ENCODE assay signal across 8 cellular contexts in genomic region chr17:76382305-76382802, GRCh38. TPM values are rescaled to one million over a fixed set of nuclear protein-coding genes. Genes with fewer than 3 reads are reported as not detected.
DNase-seq lines count a peak whose midpoint lies in the region; TF ChIP-seq lines count a peak whose summit lies in the region.

No MANE protein-coding gene starts in this region.

- H3K27me3 ChIP-seq in BJ (ENCODE audit: control insufficient read depth, insufficient read depth, low read length), result no peaks in the 10 kb centered on the region
- H3K27me3 ChIP-seq in Peyer's patch, result no peaks in the 10 kb centered on the region
- H3K27me3 ChIP-seq in ectodermal cell (ENCODE audit: control insufficient read depth, insufficient read depth, low read length, poor library complexity, severe bottlenecking), result peaks cover 43% of the 10 kb centered on the region
- peaks cover 0 to 42% of the 10 kb centered on the region in 2 donors for H3K27me3 ChIP-seq in muscle layer of colon (ENCODE audit: control insufficient read depth in 1 of 2, insufficient read depth in 2 of 2, low read length in 2 of 2)
- no peaks in the 10 kb centered on the region for H3K27me3 ChIP-seq in vagina
- H3K27me3 ChIP-seq in adrenal gland, result no peaks in the 10 kb centered on the region

- H3K27ac ChIP-seq in Peyer's patch (peak overlapping the region; percentile 60 to 79 (median 72)), ectodermal cell (ENCODE audit: insufficient read depth, low read depth, low read length, poor library complexity, severe bottlenecking) (peak overlapping the region; percentile 86), muscle layer of colon (ENCODE audit: low read depth, low read length) (no peak overlapping the region), vagina (peak overlapping the region; percentile 84), adrenal gland (peak overlapping the region in 2 of 5 donors; percentile 71 to 77)

- POLR2A ChIA-PET in BJ (lab: Charles Lee), result interaction anchor here (1.4 kb wide), 1 partner anchor 29 kb away, joined by 3 read pairs; the partner anchor contains the start of gene PRPSAP1

- H3K4me3 ChIP-seq in BJ (ENCODE audit: low read depth, low read length), result peak overlapping the region; percentile 76
- H3K4me3 ChIP-seq in Peyer's patch, result peak overlapping the region in 3 of 4 donors; percentile 64 to 76 (median 70)
- peak overlapping the region; percentile 60 for H3K4me3 ChIP-seq in ectodermal cell (ENCODE audit: insufficient read depth, low read depth, low read length)
- peak overlapping the region; percentile 49 to 50 for H3K4me3 ChIP-seq in muscle layer of colon (ENCODE audit: low read depth in 1 of 2, low read length in 2 of 2)
- H3K4me3 ChIP-seq in vagina, result peak overlapping the region; percentile 63 to 69
- peak overlapping the region in 1 of 4 donors; percentile 69 for H3K4me3 ChIP-seq in adrenal gland

- DNase-seq in BJ (ENCODE audit: low read depth) (no peak), Peyer's patch (no peak), vagina (ENCODE audit: extremely low spot score in 2 of 2) (no peak), adrenal gland (no peak), GM13977 (ENCODE audit: low spot score) (no peak), pons (ENCODE audit: low spot score) (no peak)

- H3K9ac ChIP-seq in muscle layer of colon (ENCODE audit: low read length), result no peak overlapping the region

- H3K36me3 ChIP-seq in BJ (ENCODE audit: control insufficient read depth, insufficient read depth, low read length) (peaks cover 6% of the 10 kb centered on the region; the same call in 1 of the 2 replicates), Peyer's patch (no peaks in the 10 kb centered on the region), ectodermal cell (ENCODE audit: control insufficient read depth, insufficient read depth, low read length) (no peaks in the 10 kb centered on the region), muscle layer of colon (ENCODE audit: insufficient read depth, low read length) (no peaks in the 10 kb centered on the region), vagina (no peaks in the 10 kb centered on the region), adrenal gland (replicated peaks in 1 of 2) (no peaks in the 10 kb centered on the region)

- H3K4me1 ChIP-seq in Peyer's patch (peaks cover 3 to 41% (median 20%) of the 10 kb centered on the region in 4 donors), ectodermal cell (ENCODE audit: control insufficient read depth, insufficient read depth, low read length) (peaks cover 32% of the 10 kb centered on the region), muscle layer of colon (ENCODE audit: insufficient read depth, low read length) (peaks cover 15% of the 10 kb centered on the region), vagina (peaks cover 47% of the 10 kb centered on the region), adrenal gland (replicated peaks in 1 of 2) (peaks cover 26 to 35% of the 10 kb centered on the region in 2 donors)

- intact Hi-C loops in vagina (cut with DNase I), result no loop called here
- intact Hi-C loops in adrenal gland (cut with DNase I), result no loop called here

- CTCF ChIA-PET in BJ (lab: Yijun Ruan, JAX), result interaction anchor here (0.7 to 10.7 kb wide), 5 partner anchors 12 to 78 kb away, joined by 3 to 127 read pairs (median 6); no protein-coding TSS in a partner anchor

- TF ChIP-seq POLR2A in Peyer's patch (IDR thresholded peaks at IDR 0.05), result no peak
- TF ChIP-seq POLR2A in vagina (IDR thresholded peaks at IDR 0.05), result no peak
- TF ChIP-seq POLR2A in adrenal gland (IDR thresholded peaks at IDR 0.05), result no peak

- H3K9me3 ChIP-seq in Peyer's patch, result no peaks in the 10 kb centered on the region
- H3K9me3 ChIP-seq in ectodermal cell (ENCODE audit: control insufficient read depth, low read length), result no peaks in the 10 kb centered on the region
- no peaks in the 10 kb centered on the region for H3K9me3 ChIP-seq in muscle layer of colon (ENCODE audit: low read length)
- no peaks in the 10 kb centered on the region for H3K9me3 ChIP-seq in vagina
- H3K9me3 ChIP-seq in adrenal gland (replicated peaks in 1 of 3), result no peaks in the 10 kb centered on the region

- TF ChIP-seq CTCF in BJ (IDR thresholded peaks at IDR 0.05; ENCODE audit: insufficient read depth, low read depth, low read length) (no peak), Peyer's patch (IDR thresholded peaks at IDR 0.05) (no peak), vagina (IDR thresholded peaks at IDR 0.05) (no peak), adrenal gland (IDR thresholded peaks at IDR 0.05) (no peak), GM13977 (IDR thresholded peaks at IDR 0.05; ENCODE audit: extremely low read depth, insufficient read depth, missing control alignments) (no peak)

- in situ Hi-C loops in GM13977 (cut with MboI; ENCODE audit: low pct_unique_long_range_greater_than_20kb, low sequenced_read_pairs, unreplicated experiment), result no loop called here

- 1% methylated on average over 21 of the region's 21 CpGs for whole genome bisulfite sequencing in ectodermal cell, 2 experiments
- WGBS in adrenal gland, 4 donors, result 30 to 35% (median 33%) methylated on average over 12 to 21 of the region's 21 CpGs

RNA-seq across cellular contexts. Expression of gene SPHK1, which starts 2.1 kb away (rescaled TPM):
- 21.4 and 57.8 TPM in 2 replicates for polyA plus RNA-seq in BJ (2011; rRNA removed)
- 12.1 and 16.5 TPM in 2 replicates for polyA minus RNA-seq in BJ (2011; rRNA and poly(A)+ RNA removed)
- 1 to 10 TPM in 3 of 4 donors, under 1 TPM in 1; 0.53 to 5.9 (median 3.8) TPM for total RNA-seq in Peyer's patch
- 12.8 TPM for polyA plus RNA-seq in ectodermal cell (2013, experiment 1 of 4)
- 14.0 TPM for polyA plus RNA-seq in ectodermal cell (2013, experiment 2 of 4)
- polyA plus RNA-seq in ectodermal cell (2013, experiment 3 of 4), result 12.1 TPM
- 14.4 TPM for polyA plus RNA-seq in ectodermal cell (2013, experiment 4 of 4)
- total RNA-seq in vagina, result 11.0 TPM
- total RNA-seq in adrenal gland, result 10 to 100 TPM in 2 of 8 donors, 1 to 10 TPM in 6; 1.8 to 15.3 (median 4.7) TPM
- 10 to 100 TPM in 2 of 3 donors, under 1 TPM in 1; 0.53 to 14.0 (median 10.3) TPM for polyA plus RNA-seq in adrenal gland

RNA-seq across cellular contexts. Expression of gene PRPSAP1, which starts 28.6 kb away (rescaled TPM):
- polyA plus RNA-seq in BJ (2011; rRNA removed) (68.5 and 72.8 TPM in 2 replicates), adrenal gland (10 to 100 TPM; 26.0 to 42.7 (median 37.1) TPM)
- polyA minus RNA-seq in BJ (2011; rRNA and poly(A)+ RNA removed), result 37.4 and 38.5 TPM in 2 replicates
- total RNA-seq in Peyer's patch (100 to 1,000 TPM in 1 of 4 donors, 10 to 100 TPM in 3; 39.4 to 105 (median 70.4) TPM), vagina (92.6 TPM), adrenal gland (10 to 100 TPM; 33.0 to 79.3 (median 53.5) TPM)
- polyA plus RNA-seq in ectodermal cell (2013, experiment 1 of 4), result 58.8 TPM
- 58.6 TPM for polyA plus RNA-seq in ectodermal cell (2013, experiment 2 of 4)
- polyA plus RNA-seq in ectodermal cell (2013, experiment 3 of 4), result 48.7 TPM
- polyA plus RNA-seq in ectodermal cell (2013, experiment 4 of 4), result 56.7 TPM
